ENCODE assay signal across 3 cellular contexts in the genomic region with DNA sequence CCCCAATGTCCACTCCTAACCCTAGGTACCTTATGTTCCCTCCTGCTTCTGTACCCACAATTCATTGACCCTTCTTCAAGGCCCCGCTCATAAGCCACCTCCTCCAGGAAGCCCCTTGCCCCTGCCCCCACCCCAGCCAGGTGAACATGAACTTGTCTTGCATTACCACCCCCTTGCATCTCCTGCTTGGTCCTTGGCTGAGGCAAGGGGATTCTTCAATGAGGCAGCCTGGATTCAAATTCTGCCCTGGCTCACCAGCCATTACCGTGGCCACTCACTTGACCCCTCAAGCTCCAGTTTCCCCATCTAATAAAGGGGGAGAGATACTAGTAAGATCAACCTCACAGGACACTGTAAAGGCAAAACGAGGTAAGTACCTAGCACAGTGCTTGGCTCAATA.
"Had no signal": no experiment of that assay in that cellular context is flagged by ENCODE, and none has a peak within 500 bp of the region (broad histone marks: within the 10 kb centered on the region; RNA-seq: fewer than 3 reads in every experiment).

No MANE protein-coding gene starts in this region.

- H3K4me3 ChIP-seq: GM12878 had no signal

- DNase-seq: GDM1, GF-D8 had no signal

- ATAC-seq: GM12878 had no signal
